In the genomic region with DNA sequence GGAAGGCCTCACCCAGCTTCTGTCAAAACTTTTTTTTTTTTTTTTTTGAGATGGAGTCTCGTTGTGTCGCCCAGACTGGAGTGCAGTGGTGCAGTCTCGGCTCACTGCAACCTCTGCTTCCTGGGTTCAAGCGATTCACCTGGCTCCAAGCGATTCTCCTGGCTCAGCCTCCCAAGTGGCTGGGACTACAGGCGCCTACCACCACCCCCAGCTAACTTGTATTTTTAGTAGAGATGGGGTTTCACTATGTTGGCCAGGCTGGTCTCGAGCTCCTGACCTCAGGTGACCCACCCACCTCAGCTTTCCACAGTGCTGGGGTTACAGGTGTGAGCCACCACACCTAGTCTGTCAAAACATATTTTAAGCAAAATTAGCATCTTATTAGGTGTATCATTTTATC, we compare ENCODE assay signal across 8 cellular contexts.
DNase-seq lines count a peak whose midpoint lies in the region; ATAC-seq and TF ChIP-seq lines count a peak whose summit lies in the region.
"Not testable (repeated sequence)": the region's sequence is repeated elsewhere in the genome, so short reads cannot be mapped to it uniquely, and the experiment has no call there.

No MANE protein-coding gene starts in this region.

- H3K4me2 ChIP-seq in Loucy (ENCODE audit: low read depth, low read length, poor library complexity, severe bottlenecking) = peak overlapping the region; percentile 97
- H3K4me2 ChIP-seq in mesenchymal stem cell (ENCODE audit: low read length, poor library complexity, severe bottlenecking) = not testable (repeated sequence)

- H3K27ac ChIP-seq in angular gyrus (ENCODE audit: low read depth, low read length) = peak overlapping the region; percentile 84
- H3K27ac ChIP-seq in epithelial cell of prostate = peak overlapping the region; percentile 79
- peak overlapping the region; percentile 93 to 95 for H3K27ac ChIP-seq in right atrium auricular region
- H3K27ac ChIP-seq in mesenchymal stem cell (ENCODE audit: low read length, poor library complexity, severe bottlenecking) = not testable (repeated sequence)
- H3K27ac ChIP-seq in substantia nigra (ENCODE audit: low read depth, low read length, poor library complexity, severe bottlenecking) = peak overlapping the region; percentile 97
- H3K27ac ChIP-seq in uterus = peak overlapping the region; percentile 94 to 99

- not testable (repeated sequence) for H3K27me3 ChIP-seq in Loucy (ENCODE audit: insufficient read depth, low read length, poor library complexity, severe bottlenecking); right atrium auricular region; mesenchymal stem cell (ENCODE audit: control insufficient read depth in 1 of 2, insufficient read depth in 1 of 2, low read length in 2 of 2); uterus

- not testable (repeated sequence) for H2AK5ac ChIP-seq in mesenchymal stem cell (ENCODE audit: low read length, severe bottlenecking)

- H3K9me3 ChIP-seq in Loucy (ENCODE audit: insufficient read depth, low read depth, low read length); right atrium auricular region; mesenchymal stem cell (ENCODE audit: control insufficient read depth, low read length); uterus: not testable (repeated sequence)

- H3K9ac ChIP-seq in Loucy (ENCODE audit: low read depth, low read length, poor library complexity, severe bottlenecking) = peak overlapping the region; percentile 99
- peak overlapping the region; percentile 75 for H3K9ac ChIP-seq in mesenchymal stem cell (ENCODE audit: low read length)

- not testable (repeated sequence) for H3K14ac ChIP-seq in mesenchymal stem cell (ENCODE audit: low read length in 2 of 2)

- H3K18ac ChIP-seq in mesenchymal stem cell (ENCODE audit: low read depth in 1 of 2, low read length in 2 of 2) = not testable (repeated sequence)

- H3F3A ChIP-seq in Loucy (ENCODE audit: low read depth) = not testable (repeated sequence)

- peaks cover 72% of the 10 kb centered on the region for H3K4me1 ChIP-seq in Loucy (ENCODE audit: insufficient read depth, low read length, poor library complexity, severe bottlenecking)
- peaks cover 0 to 82% of the 10 kb centered on the region in 2 donors for H3K4me1 ChIP-seq in right atrium auricular region
- H3K4me1 ChIP-seq in mesenchymal stem cell (ENCODE audit: control insufficient read depth, insufficient read depth, low read depth, low read length) = peaks cover 44% of the 10 kb centered on the region
- H3K4me1 ChIP-seq in uterus = peaks cover 13 to 16% of the 10 kb centered on the region in 2 donors

- H2BK120ac ChIP-seq in mesenchymal stem cell (ENCODE audit: low read depth, low read length) = not testable (repeated sequence)

- H3K79me1 ChIP-seq in mesenchymal stem cell (replicated peaks; ENCODE audit: low read length, poor library complexity, severe bottlenecking) = peaks cover 44% of the 10 kb centered on the region

- H3K79me2 ChIP-seq in Loucy (ENCODE audit: insufficient read depth, low read length) = peaks cover 99% of the 10 kb centered on the region

- H2AFZ ChIP-seq in Loucy (ENCODE audit: low read length); mesenchymal stem cell (ENCODE audit: low read depth, low read length): not testable (repeated sequence)

- H4K91ac ChIP-seq in mesenchymal stem cell (ENCODE audit: low read length) = not testable (repeated sequence)

- H2BK12ac ChIP-seq in mesenchymal stem cell (ENCODE audit: low read length in 2 of 2) = not testable (repeated sequence)

- not testable (repeated sequence) for H3K23ac ChIP-seq in mesenchymal stem cell (ENCODE audit: low read length in 2 of 2)

- TF ChIP-seq POLR2A in uterus (IDR thresholded peaks at IDR 0.05) = not testable (repeated sequence)

- not testable (repeated sequence) for H3K9me2 ChIP-seq in Loucy (replicated peaks; ENCODE audit: low read depth, low read length)

- TF ChIP-seq CTCF in Loucy (conservative IDR thresholded peaks at IDR 0.05; ENCODE audit: low read length); right atrium auricular region (IDR thresholded peaks at IDR 0.05); uterus (IDR thresholded peaks at IDR 0.05): not testable (repeated sequence)

- H3K4ac ChIP-seq in mesenchymal stem cell (ENCODE audit: low read depth in 1 of 2, low read length in 2 of 2) = not testable (repeated sequence)

- H2BK15ac ChIP-seq in mesenchymal stem cell (ENCODE audit: low read depth, poor library complexity, severe bottlenecking) = not testable (repeated sequence)

- ATAC-seq in sciatic nerve = not testable (repeated sequence)

- H3K36me3 ChIP-seq in Loucy (ENCODE audit: insufficient read depth, low read length); right atrium auricular region; uterus: not testable (repeated sequence)
- peaks cover 19 to 31% of the 10 kb centered on the region in 2 experiments for H3K36me3 ChIP-seq in mesenchymal stem cell (ENCODE audit: control insufficient read depth in 1 of 2, insufficient read depth in 2 of 2, low read depth in 1 of 2, low read length in 2 of 2)

- not testable (repeated sequence) for H2BK5ac ChIP-seq in mesenchymal stem cell (ENCODE audit: low read depth, low read length, poor library complexity, severe bottlenecking)

- not testable (repeated sequence) for DNase-seq in epithelial cell of prostate (ENCODE audit: low read depth, low spot score); right atrium auricular region (ENCODE audit: low spot score); mesenchymal stem cell; substantia nigra (lab: John Stamatoyannopoulos, UW)
- DNase-seq in sciatic nerve (ENCODE audit: low spot score) = peak; percentile 45
- DNase-seq in uterus = peak; percentile 9 to 11

- 100% methylated on average over 3 of the region's 7 CpGs for WGBS in mesenchymal stem cell

- not testable (repeated sequence) for H4K8ac ChIP-seq in mesenchymal stem cell (ENCODE audit: low read length)

- not testable (repeated sequence) for H4K20me1 ChIP-seq in Loucy (ENCODE audit: insufficient read depth, low read length, poor library complexity, severe bottlenecking)

- intact Hi-C loops in sciatic nerve (cut with DNase I); uterus (cut with DNase I; ENCODE audit: low total_unique reads): not testable (repeated sequence)

- H3K4me3 ChIP-seq in Loucy (ENCODE audit: low read length, poor library complexity, severe bottlenecking) (peak overlapping the region; percentile 95), mesenchymal stem cell (ENCODE audit: insufficient read depth in 1 of 2, low read depth in 1 of 2, low read length in 2 of 2) (peak overlapping the region in 1 of 2 experiments; percentile 49)
- H3K4me3 ChIP-seq in right atrium auricular region, uterus: not testable (repeated sequence)
